Comparison of ENCODE assay signal across 33 cellular contexts in the genomic region with DNA sequence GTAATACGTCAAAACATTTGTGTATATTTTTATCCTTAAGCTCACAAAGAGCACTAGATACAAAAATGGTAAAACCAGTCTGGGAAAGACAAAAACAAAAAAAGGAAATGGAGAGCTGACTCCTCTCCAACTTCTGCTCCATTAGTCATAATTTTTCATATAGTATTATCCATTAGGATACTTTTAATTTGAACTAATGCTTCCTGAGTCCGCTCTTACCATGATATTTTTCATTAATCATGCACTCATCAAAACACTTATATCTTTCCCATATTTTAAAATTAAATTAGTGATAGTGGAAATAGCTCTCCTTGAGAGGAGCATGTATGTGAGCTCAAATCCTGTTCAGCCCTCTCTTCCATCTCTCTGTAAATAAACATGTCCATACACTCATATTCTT.
"Had no signal": no experiment of that assay in that cellular context is flagged by ENCODE, and none has a peak within 500 bp of the region (broad histone marks: within the 10 kb centered on the region; RNA-seq: fewer than 3 reads in every experiment).

No MANE protein-coding gene starts in this region.

- DNase-seq: activated effector memory CD4-positive, alpha-beta T cell treated with anti-CD3 and anti-CD28 coated beads, Interleukin-2, amount 50 U/mL, for 16 hours; activated effector memory CD4-positive, alpha-beta T cell treated with Interleukin-2 at 50 U/mL for 16 hours; activated gamma-delta T cell; activated gamma-delta T cell treated with Interleukin-2 at 50 U/mL for 16 hours; activated naive CD4-positive, alpha-beta T cell; activated naive CD4-positive, alpha-beta T cell treated with anti-CD3 and anti-CD28 coated beads for 36 hours; activated naive CD4-positive, alpha-beta T cell treated with anti-CD3 and anti-CD28 coated beads, Interleukin-2, amount 10 ng/mL, durations not matched to agents 7 days and 5 days; activated naive CD4-positive, alpha-beta T cell treated with anti-CD3 and anti-CD28 coated beads, Interleukin-2, amount 50 U/mL, for 16 hours; activated naive CD4-positive, alpha-beta T cell treated with Interleukin-2 at 50 U/mL for 16 hours; activated naive CD8-positive, alpha-beta T cell treated with anti-CD3 and anti-CD28 coated beads for 36 hours; activated naive CD8-positive, alpha-beta T cell treated with anti-CD3 and anti-CD28 coated beads, Interleukin-2, amount 10 ng/mL, durations not matched to agents 7 days and 5 days; activated naive CD8-positive, alpha-beta T cell treated with anti-CD3 and anti-CD28 coated beads, Interleukin-2, amount 50 U/mL, for 24 hours; activated T-cell treated with anti-CD3 and anti-CD28 coated beads, Interleukin-2, amount 50 U/mL, for 4 hours; activated T-cell treated with anti-CD3 and anti-CD28 coated beads, Interleukin-2, amount 50 U/mL, for 48 hours; activated T-cell treated with anti-CD3 and anti-CD28 coated beads, Interleukin-2, amount 50 U/mL, for 72 hours; adrenal gland; amniotic stem cell; amygdala; anterior cingulate cortex; aorta; body of pancreas; brain microvascular endothelial cell; caudate nucleus; central memory CD4-positive, alpha-beta T cell; cerebellar nuclear complex had no signal

- H3K27ac ChIP-seq: adrenal gland, ascending aorta, body of pancreas, brain microvascular endothelial cell, breast epithelium, cardiac muscle cell had no signal

- H3K36me3 ChIP-seq: adrenal gland, ascending aorta, brain microvascular endothelial cell, breast epithelium, cardiac muscle cell had no signal

- ATAC-seq: activated naive CD4-positive, alpha-beta T cell treated with anti-CD3 and anti-CD28 coated beads, Interleukin-2, amount 50 U/mL, for 72 hours; activated naive CD8-positive, alpha-beta T cell treated with anti-CD3 and anti-CD28 coated beads, Interleukin-2, amount 50 U/mL, for 24 hours; activated T-cell treated with anti-CD3 and anti-CD28 coated beads, Interleukin-2, amount 50 U/mL, for 4 hours; activated T-cell treated with anti-CD3 and anti-CD28 coated beads, Interleukin-2, amount 50 U/mL, for 72 hours; activated T-helper 17 cell treated with anti-CD3 and anti-CD28 coated beads, Interleukin-2, amount 50 U/mL, for 72 hours; body of pancreas had no signal

- FAIRE-seq: astrocyte, bronchial epithelial cell, colon had no signal

- H3K9me3 ChIP-seq: adrenal gland, ascending aorta, body of pancreas had no signal

- H3K27me3 ChIP-seq: adrenal gland, ascending aorta, body of pancreas, brain microvascular endothelial cell, breast epithelium, cardiac muscle cell had no signal

- H3K4me3 ChIP-seq: adrenal gland, ascending aorta, body of pancreas, breast epithelium, cardiac muscle cell had no signal

- H3K4me1 ChIP-seq: adrenal gland, ascending aorta, body of pancreas, breast epithelium had no signal
